ENCODE assay signal across 1 cellular context in the genomic region with DNA sequence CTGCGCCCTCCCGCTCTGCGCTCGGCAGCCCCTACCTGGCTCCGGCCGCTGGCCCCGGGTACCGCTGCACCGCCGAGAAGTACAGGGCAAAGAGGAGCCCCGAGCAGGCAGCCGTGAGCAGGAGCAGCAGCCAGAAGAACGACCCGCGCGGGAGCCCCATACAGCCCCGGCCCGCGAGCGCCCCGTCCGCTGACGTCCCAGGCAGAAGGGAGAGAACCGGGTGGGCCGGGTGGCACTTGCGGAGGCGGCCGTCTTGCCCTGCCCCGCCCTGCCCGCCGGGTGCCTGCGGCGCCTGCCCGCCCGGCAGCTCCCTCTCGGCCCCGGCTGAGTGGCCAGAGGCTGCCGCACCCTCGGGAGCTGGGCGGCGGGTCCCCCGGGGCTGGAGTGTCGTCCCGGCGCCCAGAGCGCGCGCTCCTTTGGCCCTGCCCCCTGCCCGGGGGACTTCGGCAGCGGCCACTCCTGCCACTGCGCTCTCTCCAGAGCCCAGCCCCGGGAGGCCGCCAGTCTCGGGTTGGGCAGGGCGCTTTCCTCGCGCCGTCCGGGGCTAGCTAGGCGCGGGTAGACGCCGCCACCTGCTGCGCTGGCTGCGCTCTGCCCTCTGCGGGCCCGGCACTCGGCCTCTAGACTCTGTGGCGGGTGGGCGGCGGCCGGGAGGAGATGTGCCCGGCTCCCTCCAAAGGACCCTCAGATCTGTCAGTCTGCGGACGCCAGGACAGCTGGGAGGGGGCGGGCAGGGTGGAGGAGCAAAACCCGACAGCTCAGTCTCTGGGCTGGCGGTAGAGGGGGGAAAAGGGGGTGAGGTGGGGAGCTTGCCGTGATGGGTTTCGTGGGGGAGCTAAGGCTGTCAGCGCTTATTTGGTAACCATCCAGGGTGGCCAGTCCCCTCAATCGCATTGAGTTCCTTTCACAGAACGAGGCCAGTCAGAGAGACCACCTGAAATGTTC.
TF ChIP-seq lines count a peak whose summit lies in the region.

A gene (minus strand): TSS at position 212 of the 945 bp plus-strand sequence. CDS start 52 bp downstream, at position 160.

TF ChIP-seq in HepG2, 621 proteins besides CTCF, POLR2A, EP300 and RAD21 (continued from another document and continues in another):
- TF ChIP-seq, protein P1, sequence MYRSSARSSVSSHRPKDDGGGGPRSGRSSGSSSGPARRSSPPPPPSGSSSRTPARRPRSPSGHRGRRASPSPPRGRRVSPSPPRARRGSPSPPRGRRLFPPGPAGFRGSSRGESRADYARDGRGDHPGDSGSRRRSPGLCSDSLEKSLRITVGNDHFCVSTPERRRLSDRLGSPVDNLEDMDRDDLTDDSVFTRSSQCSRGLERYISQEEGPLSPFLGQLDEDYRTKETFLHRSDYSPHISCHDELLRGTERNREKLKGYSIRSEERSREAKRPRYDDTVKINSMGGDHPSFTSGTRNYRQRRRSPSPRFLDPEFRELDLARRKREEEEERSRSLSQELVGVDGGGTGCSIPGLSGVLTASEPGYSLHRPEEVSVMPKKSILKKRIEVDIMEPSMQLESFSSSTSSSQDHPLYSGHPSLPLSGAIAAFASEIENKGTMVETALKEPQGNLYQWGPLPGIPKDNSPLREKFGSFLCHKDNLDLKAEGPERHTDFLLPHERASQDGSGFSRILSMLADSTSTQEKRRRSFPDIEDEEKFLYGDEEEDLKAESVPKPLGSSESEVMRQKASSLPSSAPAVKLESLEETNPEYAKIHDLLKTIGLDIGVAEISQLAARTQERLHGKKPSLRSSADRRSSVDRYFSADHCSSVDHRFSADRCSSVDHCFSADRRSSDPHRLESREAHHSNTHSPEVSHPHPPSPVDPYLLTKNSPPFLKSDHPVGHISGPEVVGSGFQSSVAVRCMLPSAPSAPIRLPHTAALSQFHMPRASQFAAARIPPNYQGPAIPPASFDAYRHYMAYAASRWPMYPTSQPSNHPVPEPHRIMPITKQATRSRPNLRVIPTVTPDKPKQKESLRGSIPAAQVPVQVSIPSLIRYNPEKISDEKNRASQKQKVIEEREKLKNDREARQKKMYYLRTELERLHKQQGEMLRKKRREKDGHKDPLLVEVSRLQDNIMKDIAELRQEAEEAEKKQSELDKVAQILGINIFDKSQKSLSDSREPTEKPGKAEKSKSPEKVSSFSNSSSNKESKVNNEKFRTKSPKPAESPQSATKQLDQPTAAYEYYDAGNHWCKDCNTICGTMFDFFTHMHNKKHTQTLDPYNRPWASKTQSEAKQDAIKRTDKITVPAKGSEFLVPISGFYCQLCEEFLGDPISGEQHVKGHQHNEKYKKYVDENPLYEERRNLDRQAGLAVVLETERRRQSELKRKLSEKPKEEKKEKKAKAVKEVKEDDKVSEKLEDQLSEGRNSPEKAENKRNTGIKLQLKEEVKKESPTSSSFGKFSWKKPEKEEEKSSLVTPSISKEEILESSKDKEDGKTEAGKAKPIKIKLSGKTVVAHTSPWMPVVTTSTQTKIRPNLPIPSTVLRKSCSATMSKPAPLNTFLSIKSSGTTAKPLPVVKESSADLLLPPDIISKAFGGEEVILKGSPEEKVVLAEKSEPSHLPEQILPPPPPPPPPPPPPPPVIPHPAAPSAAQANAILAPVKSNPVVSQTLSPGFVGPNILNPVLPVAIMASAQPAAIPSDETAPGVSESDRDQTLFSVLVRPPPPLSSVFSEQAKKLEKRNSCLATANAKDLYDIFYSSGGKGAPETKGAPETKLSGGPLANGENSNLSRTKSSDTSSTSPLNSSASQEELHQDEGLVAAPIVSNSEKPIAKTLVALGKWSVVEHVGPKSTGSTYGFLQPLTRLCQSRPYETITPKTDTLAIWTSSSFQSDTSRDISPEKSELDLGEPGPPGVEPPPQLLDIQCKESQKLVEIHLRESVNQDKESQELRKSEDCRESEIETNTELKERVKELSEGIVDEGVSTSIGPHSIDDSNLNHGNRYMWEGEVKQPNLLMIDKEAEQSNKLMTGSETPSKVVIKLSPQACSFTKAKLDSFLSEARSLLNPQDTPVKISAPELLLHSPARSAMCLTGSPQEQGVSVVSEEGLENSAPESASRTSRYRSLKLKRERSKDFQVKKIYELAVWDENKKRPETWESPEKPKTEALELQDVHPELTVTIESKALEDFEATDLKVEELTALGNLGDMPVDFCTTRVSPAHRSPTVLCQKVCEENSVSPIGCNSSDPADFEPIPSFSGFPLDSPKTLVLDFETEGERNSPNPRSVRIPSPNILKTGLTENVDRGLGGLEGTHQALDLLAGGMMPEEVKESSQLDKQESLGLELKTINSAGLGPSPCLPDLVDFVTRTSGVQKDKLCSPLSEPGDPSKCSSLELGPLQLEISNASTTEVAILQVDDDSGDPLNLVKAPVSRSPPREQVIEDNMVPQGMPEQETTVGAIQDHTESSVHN (CRISPR knock-in tag; IDR thresholded peaks at IDR 0.05), result peak; percentile 14; the same call in 1 of the 2 replicates
- TF ChIP-seq, protein P2, sequence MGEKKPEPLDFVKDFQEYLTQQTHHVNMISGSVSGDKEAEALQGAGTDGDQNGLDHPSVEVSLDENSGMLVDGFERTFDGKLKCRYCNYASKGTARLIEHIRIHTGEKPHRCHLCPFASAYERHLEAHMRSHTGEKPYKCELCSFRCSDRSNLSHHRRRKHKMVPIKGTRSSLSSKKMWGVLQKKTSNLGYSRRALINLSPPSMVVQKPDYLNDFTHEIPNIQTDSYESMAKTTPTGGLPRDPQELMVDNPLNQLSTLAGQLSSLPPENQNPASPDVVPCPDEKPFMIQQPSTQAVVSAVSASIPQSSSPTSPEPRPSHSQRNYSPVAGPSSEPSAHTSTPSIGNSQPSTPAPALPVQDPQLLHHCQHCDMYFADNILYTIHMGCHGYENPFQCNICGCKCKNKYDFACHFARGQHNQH (CRISPR knock-in tag; IDR thresholded peaks at IDR 0.05), result peak; percentile 39; the same call in 1 of the 2 replicates
- TF ChIP-seq, protein P3, sequence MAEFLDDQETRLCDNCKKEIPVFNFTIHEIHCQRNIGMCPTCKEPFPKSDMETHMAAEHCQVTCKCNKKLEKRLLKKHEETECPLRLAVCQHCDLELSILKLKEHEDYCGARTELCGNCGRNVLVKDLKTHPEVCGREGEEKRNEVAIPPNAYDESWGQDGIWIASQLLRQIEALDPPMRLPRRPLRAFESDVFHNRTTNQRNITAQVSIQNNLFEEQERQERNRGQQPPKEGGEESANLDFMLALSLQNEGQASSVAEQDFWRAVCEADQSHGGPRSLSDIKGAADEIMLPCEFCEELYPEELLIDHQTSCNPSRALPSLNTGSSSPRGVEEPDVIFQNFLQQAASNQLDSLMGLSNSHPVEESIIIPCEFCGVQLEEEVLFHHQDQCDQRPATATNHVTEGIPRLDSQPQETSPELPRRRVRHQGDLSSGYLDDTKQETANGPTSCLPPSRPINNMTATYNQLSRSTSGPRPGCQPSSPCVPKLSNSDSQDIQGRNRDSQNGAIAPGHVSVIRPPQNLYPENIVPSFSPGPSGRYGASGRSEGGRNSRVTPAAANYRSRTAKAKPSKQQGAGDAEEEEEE (CRISPR knock-in tag; IDR thresholded peaks at IDR 0.05; ENCODE audit: borderline replicate concordance), result no peak
- TF ChIP-seq ZNF543 (CRISPR knock-in tag; IDR thresholded peaks at IDR 0.05) (0 out of 2 replicates have a peak, but pooled peaks have one; percentile 40), RBFOX2 (IDR thresholded peaks at IDR 0.05; ENCODE audit: low read depth, low read length) (0 out of 2 replicates have a peak, but pooled peaks have one; percentile 15), ZNF441 (CRISPR knock-in tag; IDR thresholded peaks at IDR 0.05; ENCODE audit: borderline replicate concordance) (peak; percentile 28; the same call in 1 of the 2 replicates), ZNF607 (CRISPR knock-in tag; IDR thresholded peaks at IDR 0.05; ENCODE audit: borderline replicate concordance) (peak; percentile 57; the same call in 1 of the 2 replicates), SOX13 (IDR thresholded peaks at IDR 0.05) (no peak), SOX13 (CRISPR knock-in tag; conservative IDR thresholded peaks at IDR 0.05 in 1 of 2, IDR thresholded peaks at IDR 0.05 in 1 of 2) (peak in 1 of 2 experiments; percentile 37; a peak in 1 of 4 replicates), SALL1 (CRISPR knock-in tag; IDR thresholded peaks at IDR 0.05) (peak; percentile 54; the same call in 1 of the 2 replicates), SKI (IDR thresholded peaks at IDR 0.05; ENCODE audit: partially characterized antibody) (peak; percentile 52), ZNF766 (CRISPR knock-in tag; IDR thresholded peaks at IDR 0.05; ENCODE audit: borderline replicate concordance) (0 out of 2 replicates have a peak, but pooled peaks have one; percentile 30), SP1 (IDR thresholded peaks at IDR 0.05) (no peak), SP1 (CRISPR knock-in tag; IDR thresholded peaks at IDR 0.05) (0 out of 2 replicates have a peak, but pooled peaks have one; percentile 20), MAZ (IDR thresholded peaks at IDR 0.05; ENCODE audit: borderline replicate concordance, low read depth, low read length) (no peak), MAZ (CRISPR knock-in tag; IDR thresholded peaks at IDR 0.05; ENCODE audit: low read depth) (peak; percentile 25; the same call in 1 of the 2 replicates), ZNF343 (CRISPR knock-in tag; IDR thresholded peaks at IDR 0.05) (0 out of 2 replicates have a peak, but pooled peaks have one; percentile 36), MAF1 (CRISPR knock-in tag; IDR thresholded peaks at IDR 0.05; ENCODE audit: borderline replicate concordance) (no peak), MTA1 (CRISPR knock-in tag; IDR thresholded peaks at IDR 0.05; ENCODE audit: borderline replicate concordance) (peak; percentile 55; the same call in 1 of the 2 replicates), GABPB1 (CRISPR knock-in tag; IDR thresholded peaks at IDR 0.05) (peak; percentile 60; the same call in 1 of the 2 replicates), ZNF629 (CRISPR knock-in tag; conservative IDR thresholded peaks at IDR 0.05) (no peak), PITX1 (CRISPR knock-in tag; IDR thresholded peaks at IDR 0.05) (no peak), MEIS1 (CRISPR knock-in tag; IDR thresholded peaks at IDR 0.05; ENCODE audit: borderline replicate concordance) (peak; percentile 46; the same call in 1 of the 2 replicates)
- TF ChIP-seq, protein P4, sequence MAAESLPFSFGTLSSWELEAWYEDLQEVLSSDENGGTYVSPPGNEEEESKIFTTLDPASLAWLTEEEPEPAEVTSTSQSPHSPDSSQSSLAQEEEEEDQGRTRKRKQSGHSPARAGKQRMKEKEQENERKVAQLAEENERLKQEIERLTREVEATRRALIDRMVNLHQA (CRISPR knock-in tag; IDR thresholded peaks at IDR 0.05), result no peak
- TF ChIP-seq, protein P5, sequence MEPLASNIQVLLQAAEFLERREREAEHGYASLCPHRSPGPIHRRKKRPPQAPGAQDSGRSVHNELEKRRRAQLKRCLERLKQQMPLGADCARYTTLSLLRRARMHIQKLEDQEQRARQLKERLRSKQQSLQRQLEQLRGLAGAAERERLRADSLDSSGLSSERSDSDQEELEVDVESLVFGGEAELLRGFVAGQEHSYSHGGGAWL (CRISPR knock-in tag; IDR thresholded peaks at IDR 0.05), result peak; percentile 63
- TF ChIP-seq, protein P6, sequence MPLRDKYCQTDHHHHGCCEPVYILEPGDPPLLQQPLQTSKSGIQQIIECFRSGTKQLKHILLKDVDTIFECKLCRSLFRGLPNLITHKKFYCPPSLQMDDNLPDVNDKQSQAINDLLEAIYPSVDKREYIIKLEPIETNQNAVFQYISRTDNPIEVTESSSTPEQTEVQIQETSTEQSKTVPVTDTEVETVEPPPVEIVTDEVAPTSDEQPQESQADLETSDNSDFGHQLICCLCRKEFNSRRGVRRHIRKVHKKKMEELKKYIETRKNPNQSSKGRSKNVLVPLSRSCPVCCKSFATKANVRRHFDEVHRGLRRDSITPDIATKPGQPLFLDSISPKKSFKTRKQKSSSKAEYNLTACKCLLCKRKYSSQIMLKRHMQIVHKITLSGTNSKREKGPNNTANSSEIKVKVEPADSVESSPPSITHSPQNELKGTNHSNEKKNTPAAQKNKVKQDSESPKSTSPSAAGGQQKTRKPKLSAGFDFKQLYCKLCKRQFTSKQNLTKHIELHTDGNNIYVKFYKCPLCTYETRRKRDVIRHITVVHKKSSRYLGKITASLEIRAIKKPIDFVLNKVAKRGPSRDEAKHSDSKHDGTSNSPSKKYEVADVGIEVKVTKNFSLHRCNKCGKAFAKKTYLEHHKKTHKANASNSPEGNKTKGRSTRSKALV (CRISPR knock-in tag; IDR thresholded peaks at IDR 0.05), result peak; percentile 100
- TF ChIP-seq, protein P7, sequence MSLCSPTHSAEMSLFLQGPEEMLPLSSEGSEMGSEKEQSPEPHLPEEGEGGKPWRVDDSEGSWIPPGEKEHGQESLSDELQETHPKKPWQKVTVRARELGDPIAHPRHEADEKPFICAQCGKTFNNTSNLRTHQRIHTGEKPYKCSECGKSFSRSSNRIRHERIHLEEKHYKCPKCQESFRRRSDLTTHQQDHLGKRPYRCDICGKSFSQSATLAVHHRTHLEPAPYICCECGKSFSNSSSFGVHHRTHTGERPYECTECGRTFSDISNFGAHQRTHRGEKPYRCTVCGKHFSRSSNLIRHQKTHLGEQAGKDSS (CRISPR knock-in tag; IDR thresholded peaks at IDR 0.05; ENCODE audit: borderline replicate concordance, low read depth), result peak; percentile 63; the same call in 1 of the 2 replicates
- TF ChIP-seq, protein P8, sequence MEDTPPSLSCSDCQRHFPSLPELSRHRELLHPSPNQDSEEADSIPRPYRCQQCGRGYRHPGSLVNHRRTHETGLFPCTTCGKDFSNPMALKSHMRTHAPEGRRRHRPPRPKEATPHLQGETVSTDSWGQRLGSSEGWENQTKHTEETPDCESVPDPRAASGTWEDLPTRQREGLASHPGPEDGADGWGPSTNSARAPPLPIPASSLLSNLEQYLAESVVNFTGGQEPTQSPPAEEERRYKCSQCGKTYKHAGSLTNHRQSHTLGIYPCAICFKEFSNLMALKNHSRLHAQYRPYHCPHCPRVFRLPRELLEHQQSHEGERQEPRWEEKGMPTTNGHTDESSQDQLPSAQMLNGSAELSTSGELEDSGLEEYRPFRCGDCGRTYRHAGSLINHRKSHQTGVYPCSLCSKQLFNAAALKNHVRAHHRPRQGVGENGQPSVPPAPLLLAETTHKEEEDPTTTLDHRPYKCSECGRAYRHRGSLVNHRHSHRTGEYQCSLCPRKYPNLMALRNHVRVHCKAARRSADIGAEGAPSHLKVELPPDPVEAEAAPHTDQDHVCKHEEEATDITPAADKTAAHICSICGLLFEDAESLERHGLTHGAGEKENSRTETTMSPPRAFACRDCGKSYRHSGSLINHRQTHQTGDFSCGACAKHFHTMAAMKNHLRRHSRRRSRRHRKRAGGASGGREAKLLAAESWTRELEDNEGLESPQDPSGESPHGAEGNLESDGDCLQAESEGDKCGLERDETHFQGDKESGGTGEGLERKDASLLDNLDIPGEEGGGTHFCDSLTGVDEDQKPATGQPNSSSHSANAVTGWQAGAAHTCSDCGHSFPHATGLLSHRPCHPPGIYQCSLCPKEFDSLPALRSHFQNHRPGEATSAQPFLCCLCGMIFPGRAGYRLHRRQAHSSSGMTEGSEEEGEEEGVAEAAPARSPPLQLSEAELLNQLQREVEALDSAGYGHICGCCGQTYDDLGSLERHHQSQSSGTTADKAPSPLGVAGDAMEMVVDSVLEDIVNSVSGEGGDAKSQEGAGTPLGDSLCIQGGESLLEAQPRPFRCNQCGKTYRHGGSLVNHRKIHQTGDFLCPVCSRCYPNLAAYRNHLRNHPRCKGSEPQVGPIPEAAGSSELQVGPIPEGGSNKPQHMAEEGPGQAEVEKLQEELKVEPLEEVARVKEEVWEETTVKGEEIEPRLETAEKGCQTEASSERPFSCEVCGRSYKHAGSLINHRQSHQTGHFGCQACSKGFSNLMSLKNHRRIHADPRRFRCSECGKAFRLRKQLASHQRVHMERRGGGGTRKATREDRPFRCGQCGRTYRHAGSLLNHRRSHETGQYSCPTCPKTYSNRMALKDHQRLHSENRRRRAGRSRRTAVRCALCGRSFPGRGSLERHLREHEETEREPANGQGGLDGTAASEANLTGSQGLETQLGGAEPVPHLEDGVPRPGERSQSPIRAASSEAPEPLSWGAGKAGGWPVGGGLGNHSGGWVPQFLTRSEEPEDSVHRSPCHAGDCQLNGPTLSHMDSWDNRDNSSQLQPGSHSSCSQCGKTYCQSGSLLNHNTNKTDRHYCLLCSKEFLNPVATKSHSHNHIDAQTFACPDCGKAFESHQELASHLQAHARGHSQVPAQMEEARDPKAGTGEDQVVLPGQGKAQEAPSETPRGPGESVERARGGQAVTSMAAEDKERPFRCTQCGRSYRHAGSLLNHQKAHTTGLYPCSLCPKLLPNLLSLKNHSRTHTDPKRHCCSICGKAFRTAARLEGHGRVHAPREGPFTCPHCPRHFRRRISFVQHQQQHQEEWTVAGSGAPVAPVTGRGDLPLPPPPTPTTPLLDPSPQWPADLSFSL (CRISPR knock-in tag; IDR thresholded peaks at IDR 0.05), result no peak
